ENCODE assay signal across 21 cellular contexts in genomic region chr12:15240898-15241297, GRCh38. TPM values are rescaled to one million over a fixed set of nuclear protein-coding genes. Genes with fewer than 3 reads are reported as not detected.
"Had no signal": no experiment of that assay in that cellular context is flagged by ENCODE, and none has a peak within 500 bp of the region (broad histone marks: within the 10 kb centered on the region; RNA-seq: fewer than 3 reads in every experiment).

No MANE protein-coding gene starts in this region.

- H3K27ac ChIP-seq: HL-60, RWPE1 had no signal

- DNase-seq: MV-4-11, NCI-H1048, NCI-H1105, NCI-H1417, NCI-H146, NCI-H1694 treated with DMSO at 0.1 percent for 48 hours, NCI-H1930, NCI-H2081, NCI-H2107, NCI-H2227 treated with DMSO at 0.1 percent for 48 hours, NCI-H524, NCI-H526 treated with DMSO at 0.1 percent for 48 hours, NCI-H748 treated with DMSO at 0.1 percent for 48 hours, SHP77, SK-N-SH, SW 1271 had no signal

- ATAC-seq: Panc1 had no signal

- FAIRE-seq: HTR-8/SVneo had no signal

- H3K9ac ChIP-seq: SK-N-SH had no signal

- H3K9me2 ChIP-seq: SK-N-SH had no signal

- H3K4me2 ChIP-seq: SK-N-SH had no signal

- H3K9me3 ChIP-seq: SK-N-SH had no signal

RNA-seq across cellular contexts. Expression of gene RERG, which starts 19.7 kb away (rescaled TPM):
- total RNA-seq: NCI-H460 had no signal
